ENCODE assay signal across 8 cellular contexts in the genomic region with DNA sequence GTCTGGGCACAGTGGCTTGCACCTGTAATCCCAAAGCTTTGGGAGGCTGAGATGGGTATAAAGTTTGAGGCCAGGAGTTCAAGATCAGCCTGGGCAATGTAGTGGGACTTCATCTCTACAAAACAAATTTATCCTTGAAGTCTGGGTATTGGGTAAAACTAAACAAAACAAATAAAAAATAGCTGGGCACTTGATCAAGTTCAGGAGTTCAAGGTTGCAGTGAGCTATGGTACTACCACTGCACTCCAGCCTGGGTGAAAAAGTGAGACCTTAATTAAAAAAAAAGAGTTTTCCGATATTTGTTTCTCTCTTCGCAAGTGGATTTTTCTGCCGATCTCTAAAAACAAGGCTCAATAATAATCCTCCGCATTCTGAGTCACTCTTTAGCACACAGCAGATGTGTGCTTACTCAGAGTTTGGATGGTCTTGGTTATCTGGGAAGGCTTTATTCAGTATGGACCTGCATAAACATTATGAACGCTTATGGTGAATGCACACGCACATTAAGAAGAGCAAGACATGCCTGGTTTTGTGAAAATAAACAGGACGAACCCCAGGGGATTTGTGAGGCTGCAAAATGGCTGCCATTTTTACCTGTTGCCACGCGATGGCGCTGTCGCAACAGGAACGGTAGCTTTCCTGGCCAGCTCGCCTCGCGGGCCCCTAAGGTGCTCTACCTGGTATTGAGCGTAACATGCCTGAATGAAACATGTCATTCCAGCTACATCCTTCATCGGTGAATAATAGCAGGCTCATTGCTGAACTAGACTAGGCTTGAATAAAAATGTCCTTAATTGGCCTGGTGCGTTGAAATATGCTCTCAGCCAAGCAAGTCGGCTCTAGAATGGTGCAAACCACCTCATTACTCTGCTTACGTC. TPM values are rescaled to one million over a fixed set of nuclear protein-coding genes. Genes with fewer than 3 reads are reported as not detected.
DNase-seq lines count a peak whose midpoint lies in the region; ATAC-seq and TF ChIP-seq lines count a peak whose summit lies in the region.

No MANE protein-coding gene starts in this region.

- no peak overlapping the region for H3K27ac ChIP-seq in SJCRH30

- H3K36me3 ChIP-seq in SJCRH30 = no peaks in the 10 kb centered on the region

- H3K4me1 Mint-ChIP-seq in activated naive CD4-positive, alpha-beta T cell treated with anti-CD3 and anti-CD28 coated beads, Interleukin-2, amount 10 ng/mL, durations not matched to agents 7 days and 5 days = no peaks in the 10 kb centered on the region
- H3K4me1 Mint-ChIP-seq in glutamatergic neuron (ENCODE audit: low read depth, unreplicated experiment) = no peaks in the 10 kb centered on the region

- CTCF ChIA-PET in activated naive CD4-positive, alpha-beta T cell treated with anti-CD3 and anti-CD28 coated beads, Interleukin-2, amount 10 ng/mL, durations not matched to agents 7 days and 5 days (lab: Charles Lee) = interaction anchor here (0.7 to 4.9 kb wide), 11 partner anchors 12 to 1621 kb away, joined by 3 to 36 read pairs (median 4); no protein-coding TSS in a partner anchor

- no peak overlapping the region for H3K27ac Mint-ChIP-seq in activated naive CD4-positive, alpha-beta T cell treated with anti-CD3 and anti-CD28 coated beads, Interleukin-2, amount 10 ng/mL, durations not matched to agents 7 days and 5 days
- no peak overlapping the region for H3K27ac Mint-ChIP-seq in glutamatergic neuron (ENCODE audit: unreplicated experiment)

- DNase-seq in G401 (ENCODE audit: low spot score) (peak; percentile 78), LoVo (ENCODE audit: low spot score) (peak; percentile 74), SJCRH30 (peak; percentile 30 to 62), glutamatergic neuron (peak; percentile 76), posterior vena cava (ENCODE audit: low spot score) (peak; percentile 83)
- peak; percentile 66 for DNase-seq in activated naive CD4-positive, alpha-beta T cell treated with anti-CD3 and anti-CD28 coated beads, Interleukin-2, amount 10 ng/mL, durations not matched to agents 7 days and 5 days

- no peak overlapping the region for H3K4me3 Mint-ChIP-seq in activated naive CD4-positive, alpha-beta T cell treated with anti-CD3 and anti-CD28 coated beads, Interleukin-2, amount 10 ng/mL, durations not matched to agents 7 days and 5 days
- H3K4me3 Mint-ChIP-seq in glutamatergic neuron (ENCODE audit: unreplicated experiment) = peak overlapping the region; percentile 33

- H3K9me3 ChIP-seq in SJCRH30 (replicated peaks) = no peaks in the 10 kb centered on the region

- ATAC-seq in GM21737 (IDR thresholded peaks at IDR 0.05; ENCODE audit: unreplicated experiment) (peak; percentile 86), HG03196 (IDR thresholded peaks at IDR 0.05; ENCODE audit: unreplicated experiment) (no peak)

- peaks cover 31% of the 10 kb centered on the region for H3K27me3 Mint-ChIP-seq in activated naive CD4-positive, alpha-beta T cell treated with anti-CD3 and anti-CD28 coated beads, Interleukin-2, amount 10 ng/mL, durations not matched to agents 7 days and 5 days
- peaks cover 2% of the 10 kb centered on the region for H3K27me3 Mint-ChIP-seq in glutamatergic neuron (ENCODE audit: unreplicated experiment)

- peak; percentile 96 for TF ChIP-seq CTCF in glutamatergic neuron (IDR thresholded peaks at IDR 0.05; ENCODE audit: partially characterized antibody, unreplicated experiment)

- intact Hi-C loops in posterior vena cava (cut with DNase I) = loop anchor here (5.0 to 10.0 kb wide), 2 partner anchors 156 to 163 kb away; no protein-coding TSS in a partner anchor

- H3K9me3 Mint-ChIP-seq in activated naive CD4-positive, alpha-beta T cell treated with anti-CD3 and anti-CD28 coated beads, Interleukin-2, amount 10 ng/mL, durations not matched to agents 7 days and 5 days = no peaks in the 10 kb centered on the region
- no peaks in the 10 kb centered on the region for H3K9me3 Mint-ChIP-seq in glutamatergic neuron (ENCODE audit: unreplicated experiment)

- in situ Hi-C loops in G401 (cut with HindIII; ENCODE audit: low sequenced_read_pairs) = no loop called here

- no peaks in the 10 kb centered on the region for H3K4me1 ChIP-seq in SJCRH30

- H3K36me3 Mint-ChIP-seq in activated naive CD4-positive, alpha-beta T cell treated with anti-CD3 and anti-CD28 coated beads, Interleukin-2, amount 10 ng/mL, durations not matched to agents 7 days and 5 days = no peaks in the 10 kb centered on the region
- H3K36me3 Mint-ChIP-seq in glutamatergic neuron (ENCODE audit: unreplicated experiment) = no peaks in the 10 kb centered on the region

- no peaks in the 10 kb centered on the region for H3K27me3 ChIP-seq in SJCRH30

- H3K4me3 ChIP-seq in SJCRH30 = no peak overlapping the region

RNA-seq across cellular contexts. Expression of a gene that starts 6.0 kb away (rescaled TPM):
- total RNA-seq in G401 (2014; rRNA removed; shearing (Covaris generic)) = not detected in 2 replicates
- total RNA-seq in SJCRH30 (2014; rRNA removed; shearing (Covaris generic)) = not detected in 2 replicates
- total RNA-seq in glutamatergic neuron (ENCODE audit: unreplicated experiment) = not detected
- not detected for total RNA-seq in posterior vena cava
